In the genomic region with DNA sequence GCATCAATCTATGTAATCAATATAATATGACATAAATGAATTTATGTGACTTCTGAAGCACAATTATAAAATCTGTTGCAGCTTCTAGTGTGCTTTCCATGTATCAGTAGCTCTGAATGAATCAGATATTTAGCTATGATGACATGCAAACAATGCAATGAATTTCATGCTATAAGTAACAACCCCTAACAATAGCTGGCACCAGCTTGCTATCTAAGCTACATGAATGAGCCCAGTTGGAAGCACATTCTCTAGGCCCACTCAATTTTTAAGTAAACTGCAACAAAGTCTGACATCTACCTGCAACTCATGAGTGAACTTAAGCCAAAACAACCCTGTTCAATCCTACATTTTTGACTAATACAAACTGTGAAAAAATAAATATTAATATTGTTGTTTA, we compare ENCODE assay signal across 25 cellular contexts.
"Had no signal": no experiment of that assay in that cellular context is flagged by ENCODE, and none has a peak within 500 bp of the region (broad histone marks: within the 10 kb centered on the region; RNA-seq: fewer than 3 reads in every experiment).

No MANE protein-coding gene starts in this region.

- H3K4me3 Mint-ChIP-seq: dendritic cell treated with granulocyte-macrophage colony-stimulating factor and Interleukin-4, amounts not matched to agents 40 ng/mL and 50 ng/mL, for 4 days; effector memory CD8-positive, alpha-beta T cell; endodermal cell had no signal

- DNase-seq: colonic mucosa; cortex of kidney; dermis blood vessel endothelial cell; dorsolateral prefrontal cortex; effector CD4-positive, alpha-beta T cell; effector CD8-positive, alpha-beta T cell; effector memory CD4-positive, alpha-beta T cell; effector memory CD8-positive, alpha-beta T cell; endodermal cell; erythroblast; esophagus squamous epithelium; foreskin fibroblast; foreskin keratinocyte; foreskin melanocyte; gastrocnemius medialis; glutamatergic neuron; head of caudate nucleus; heart left ventricle; heart right ventricle had no signal

- H3K79me2 ChIP-seq: hepatocyte had no signal

- H3K4me1 Mint-ChIP-seq: endodermal cell had no signal

- H3K27me3 Mint-ChIP-seq: dendritic cell treated with granulocyte-macrophage colony-stimulating factor and Interleukin-4, amounts not matched to agents 40 ng/mL and 50 ng/mL, for 4 days; effector memory CD8-positive, alpha-beta T cell had no signal

- H3K4me2 ChIP-seq: hepatocyte had no signal

- H3K27ac Mint-ChIP-seq: dendritic cell treated with granulocyte-macrophage colony-stimulating factor and Interleukin-4, amounts not matched to agents 40 ng/mL and 50 ng/mL, for 4 days; effector memory CD8-positive, alpha-beta T cell; endodermal cell had no signal

- H3K27me3 ChIP-seq: colonic mucosa, dorsolateral prefrontal cortex, esophagus muscularis mucosa, esophagus squamous epithelium, foreskin keratinocyte, gastrocnemius medialis, gastroesophageal sphincter, heart left ventricle, heart right ventricle, hepatocyte had no signal

- H3K27ac ChIP-seq: colonic mucosa, coronary artery, dorsolateral prefrontal cortex, epithelial cell of prostate, esophagus muscularis mucosa, esophagus squamous epithelium, foreskin keratinocyte, gastrocnemius medialis, gastroesophageal sphincter, heart left ventricle, heart right ventricle, hepatocyte had no signal

- H3K36me3 ChIP-seq: colonic mucosa, esophagus muscularis mucosa, esophagus squamous epithelium, gastrocnemius medialis, gastroesophageal sphincter, heart left ventricle, heart right ventricle had no signal

- H3K4me1 ChIP-seq: colonic mucosa, esophagus muscularis mucosa, esophagus squamous epithelium, foreskin keratinocyte, gastrocnemius medialis, gastroesophageal sphincter, heart left ventricle, heart right ventricle had no signal

- H3K9me3 Mint-ChIP-seq: endodermal cell had no signal

- H3K4me3 ChIP-seq: colonic mucosa, coronary artery, dorsolateral prefrontal cortex, esophagus muscularis mucosa, esophagus squamous epithelium, gastrocnemius medialis, gastroesophageal sphincter, heart left ventricle, heart right ventricle, hepatocyte had no signal
